ENCODE assay signal across 14 cellular contexts in genomic region chr12:7337790-7338189, GRCh38. TPM values are rescaled to one million over a fixed set of nuclear protein-coding genes. Genes with fewer than 3 reads are reported as not detected.
"Had no signal": no experiment of that assay in that cellular context is flagged by ENCODE, and none has a peak within 500 bp of the region (broad histone marks: within the 10 kb centered on the region; RNA-seq: fewer than 3 reads in every experiment).

No MANE protein-coding gene starts in this region.

RNA-seq across cellular contexts. Expression of gene ACSM4, which starts 33.9 kb away (rescaled TPM):
- total RNA-seq: activated B cell treated with CpG ODN at 0.5 μM for 24 hours; activated CD4-positive, alpha-beta memory T cell treated with anti-CD3 and anti-CD28 coated beads for 36 hours; activated CD4-positive, alpha-beta memory T cell treated with anti-CD3 and anti-CD28 coated beads, Interleukin-2, amount 10 ng/mL, durations not matched to agents 7 days and 5 days; activated CD4-positive, alpha-beta T cell treated with anti-CD3 and anti-CD28 coated beads for 36 hours; activated CD4-positive, alpha-beta T cell treated with anti-CD3 and anti-CD28 coated beads, Interleukin-2, amount 10 ng/mL, durations not matched to agents 24 days and 14 days; activated CD4-positive, alpha-beta T cell treated with anti-CD3 and anti-CD28 coated beads, Interleukin-2, amount 10 ng/mL, durations not matched to agents 7 days and 5 days; activated CD8-positive, alpha-beta memory T cell treated with anti-CD3 and anti-CD28 coated beads for 36 hours; activated CD8-positive, alpha-beta memory T cell treated with anti-CD3 and anti-CD28 coated beads, Interleukin-2, amount 10 ng/mL, durations not matched to agents 7 days and 5 days; activated CD8-positive, alpha-beta T cell treated with anti-CD3 and anti-CD28 coated beads for 36 hours; activated CD8-positive, alpha-beta T cell treated with anti-CD3 and anti-CD28 coated beads, Interleukin-2, amount 10 ng/mL, durations not matched to agents 7 days and 5 days; T-helper 1 cell treated with Interleukin-12 subunit alpha and Interleukin-12 subunit beta and Interleukin-4 antibody, amounts not matched to agents 30 ng/mL and 1 ng/mL, for 36 hours; T-helper 17 cell; T-helper 2 cell treated with Interferon-gamma antibody and Interleukin-4, amounts not matched to agents 100 ng/mL and 5 ng/mL, for 36 hours; WTC11 had no signal
